Comparison of ENCODE assay signal across 8 cellular contexts in the genomic region with DNA sequence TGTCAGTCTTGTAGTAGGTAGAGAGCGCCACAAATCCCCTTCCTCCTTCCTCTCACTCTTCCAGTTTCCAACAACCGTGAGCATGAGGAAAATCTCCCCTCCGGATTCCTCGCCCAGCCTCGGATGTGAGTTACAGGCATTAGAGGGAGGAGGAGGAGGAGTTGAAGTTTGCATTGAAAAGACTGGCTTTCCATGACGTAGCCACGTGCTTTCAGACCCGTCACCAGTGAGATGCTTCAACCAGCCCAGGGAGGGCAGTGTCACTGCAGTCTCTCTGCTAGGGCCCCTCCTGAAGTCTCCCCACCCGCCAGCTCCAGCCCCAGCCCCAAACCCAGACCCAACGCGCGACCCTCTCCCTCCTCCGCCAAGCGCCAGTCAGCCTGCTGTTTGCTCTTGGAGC. TPM values are rescaled to one million over a fixed set of nuclear protein-coding genes. Genes with fewer than 3 reads are reported as not detected.
DNase-seq lines count a peak whose midpoint lies in the region; ATAC-seq, FAIRE-seq and TF ChIP-seq lines count a peak whose summit lies in the region.

No MANE protein-coding gene starts in this region.

- no peaks in the 10 kb centered on the region for H3K36me3 ChIP-seq in CD8-positive, alpha-beta memory T cell (ENCODE audit: insufficient read depth, low read length)

- peaks cover 43 to 69% of the 10 kb centered on the region in 2 donors for H3K27me3 Mint-ChIP-seq in CD8-positive, alpha-beta memory T cell
- H3K27me3 Mint-ChIP-seq in activated CD8-positive, alpha-beta T cell treated with anti-CD3 and anti-CD28 coated beads, Interleukin-2, amount 10 ng/mL, durations not matched to agents 7 days and 5 days (ENCODE audit: low read depth): peaks cover 51% of the 10 kb centered on the region
- peaks cover 88% of the 10 kb centered on the region for H3K27me3 Mint-ChIP-seq in nephron progenitor cell (ENCODE audit: low read depth, poor library complexity)

- H3K4me3 Mint-ChIP-seq in CD8-positive, alpha-beta memory T cell: peak overlapping the region in 6 of 7 donors; percentile 21 to 63 (median 55)
- H3K4me3 Mint-ChIP-seq in activated CD8-positive, alpha-beta T cell treated with anti-CD3 and anti-CD28 coated beads, Interleukin-2, amount 10 ng/mL, durations not matched to agents 7 days and 5 days: peak overlapping the region; percentile 27
- H3K4me3 Mint-ChIP-seq in nephron progenitor cell: peak overlapping the region; percentile 83

- POLR2A ChIA-PET in CD8-positive, alpha-beta memory T cell (lab: Charles Lee): no interaction called here
- POLR2A ChIA-PET in activated CD8-positive, alpha-beta T cell treated with anti-CD3 and anti-CD28 coated beads, Interleukin-2, amount 10 ng/mL, durations not matched to agents 7 days and 5 days (lab: Charles Lee): no interaction called here

- H3K9me3 Mint-ChIP-seq in CD8-positive, alpha-beta memory T cell: no peaks in the 10 kb centered on the region
- H3K9me3 Mint-ChIP-seq in activated CD8-positive, alpha-beta T cell treated with anti-CD3 and anti-CD28 coated beads, Interleukin-2, amount 10 ng/mL, durations not matched to agents 7 days and 5 days (ENCODE audit: insufficient read depth): no peaks in the 10 kb centered on the region
- H3K9me3 Mint-ChIP-seq in nephron progenitor cell: no peaks in the 10 kb centered on the region

- H3K27me3 ChIP-seq in CD8-positive, alpha-beta memory T cell (ENCODE audit: insufficient read depth, low read length, poor library complexity, severe bottlenecking): peaks cover 39% of the 10 kb centered on the region

- H3K36me3 Mint-ChIP-seq in CD8-positive, alpha-beta memory T cell: peaks cover 0 to 1% (median 0%) of the 10 kb centered on the region in 3 donors
- no peaks in the 10 kb centered on the region for H3K36me3 Mint-ChIP-seq in activated CD8-positive, alpha-beta T cell treated with anti-CD3 and anti-CD28 coated beads, Interleukin-2, amount 10 ng/mL, durations not matched to agents 7 days and 5 days (ENCODE audit: low read depth)
- H3K36me3 Mint-ChIP-seq in nephron progenitor cell (ENCODE audit: low read depth): no peaks in the 10 kb centered on the region

- no peak overlapping the region for H3K4me3 ChIP-seq in CD8-positive, alpha-beta memory T cell (ENCODE audit: low read length)

- peak; percentile 60 for ATAC-seq in HG02798 (IDR thresholded peaks at IDR 0.05; ENCODE audit: poor library complexity, unreplicated experiment)
- ATAC-seq in activated CD8-positive, alpha-beta T cell treated with anti-CD3 and anti-CD28 coated beads, Interleukin-2, amount 10 ng/mL, durations not matched to agents 7 days and 5 days: peak; percentile 33

- H3K4me1 Mint-ChIP-seq in CD8-positive, alpha-beta memory T cell: peaks cover 25 to 31% (median 29%) of the 10 kb centered on the region in 3 donors
- H3K4me1 Mint-ChIP-seq in activated CD8-positive, alpha-beta T cell treated with anti-CD3 and anti-CD28 coated beads, Interleukin-2, amount 10 ng/mL, durations not matched to agents 7 days and 5 days (ENCODE audit: low read depth): peaks cover 26% of the 10 kb centered on the region
- peaks cover 26% of the 10 kb centered on the region for H3K4me1 Mint-ChIP-seq in nephron progenitor cell

- H3K27ac Mint-ChIP-seq in CD8-positive, alpha-beta memory T cell: peak overlapping the region in 1 of 8 donors; percentile 71
- no peak overlapping the region for H3K27ac Mint-ChIP-seq in activated CD8-positive, alpha-beta T cell treated with anti-CD3 and anti-CD28 coated beads, Interleukin-2, amount 10 ng/mL, durations not matched to agents 7 days and 5 days
- H3K27ac Mint-ChIP-seq in nephron progenitor cell: no peak overlapping the region

- no peak overlapping the region for H3K27ac ChIP-seq in CD8-positive, alpha-beta memory T cell (ENCODE audit: low read depth, low read length)

- H3K4me1 ChIP-seq in CD8-positive, alpha-beta memory T cell (ENCODE audit: insufficient read depth, low read length): peaks cover 22% of the 10 kb centered on the region

- TF ChIP-seq POLR2A in GM12891 (IDR thresholded peaks at IDR 0.05; ENCODE audit: low read depth, low read length): no peak

- CTCF ChIA-PET in CD8-positive, alpha-beta memory T cell (lab: Charles Lee): no interaction called here
- CTCF ChIA-PET in activated CD8-positive, alpha-beta T cell treated with anti-CD3 and anti-CD28 coated beads, Interleukin-2, amount 10 ng/mL, durations not matched to agents 7 days and 5 days (lab: Charles Lee): interaction anchor here (0.7 kb wide), 1 partner anchor 8 kb away, joined by 3 read pairs; no protein-coding TSS in a partner anchor

- FAIRE-seq in GM12891 (lab: Jason Lieb, UNC): no peak

- DNase-seq in CD8-positive, alpha-beta memory T cell: peak in 3 of 5 donors; percentile 1 to 61 (median 20)
- DNase-seq in activated CD8-positive, alpha-beta T cell treated with anti-CD3 and anti-CD28 coated beads, Interleukin-2, amount 10 ng/mL, durations not matched to agents 7 days and 5 days: peak; percentile 31
- DNase-seq in fibroblast of gingiva (ENCODE audit: low read depth) (peak; percentile 27), nephron progenitor cell (peak; percentile 53), NCI-H187 treated with DMSO at 0.1 percent for 48 hours (lab: John Stamatoyannopoulos, UW) (no peak), GM12891 (ENCODE audit: insufficient read length, low spot score) (no peak), DMS 273 (lab: John Stamatoyannopoulos, UW; ENCODE audit: unreplicated experiment) (no peak)

- H3K9me3 ChIP-seq in CD8-positive, alpha-beta memory T cell (ENCODE audit: low read length): no peaks in the 10 kb centered on the region

- no peak for TF ChIP-seq CTCF in nephron progenitor cell (IDR thresholded peaks at IDR 0.05)

TF ChIP-seq in GM12891, 5 proteins besides CTCF, POLR2A, EP300 and RAD21:
- TF ChIP-seq POLR2AphosphoS5 (IDR thresholded peaks at IDR 0.05; ENCODE audit: low read depth, low read length) (no peak), PAX5 (IDR thresholded peaks at IDR 0.05; ENCODE audit: insufficient read depth, low read length, severe bottlenecking) (no peak), POU2F2 (IDR thresholded peaks at IDR 0.05; ENCODE audit: low read depth, low read length) (no peak), SPI1 (IDR thresholded peaks at IDR 0.05; ENCODE audit: low read depth, low read length) (no peak), TAF1 (IDR thresholded peaks at IDR 0.05; ENCODE audit: low read depth, low read length) (no peak)

RNA-seq across cellular contexts. Expression of a gene that starts 0.4 kb away (rescaled TPM):
- total RNA-seq in CD8-positive, alpha-beta memory T cell: not detected
- polyA plus RNA-seq in CD8-positive, alpha-beta memory T cell: not detected
- not detected for total RNA-seq in activated CD8-positive, alpha-beta T cell treated with anti-CD3 and anti-CD28 coated beads, Interleukin-2, amount 10 ng/mL, durations not matched to agents 7 days and 5 days
- not detected for polyA plus RNA-seq in GM12891 (2012; ENCODE audit: low read depth, missing spikeins)

Comparison
In these comparisons a context has a peak if more than half of its experiments do, and no peak if none do; other contexts are left out.
1. DNase-seq: peak in CD8-positive, alpha-beta memory T cell (3 of 5), activated CD8-positive, alpha-beta T cell treated with anti-CD3 and anti-CD28 coated beads, Interleukin-2, amount 10 ng/mL, durations not matched to agents 7 days and 5 days (single experiment), fibroblast of gingiva (single experiment) and nephron progenitor cell (single experiment); none in NCI-H187 treated with DMSO at 0.1 percent for 48 hours (single experiment), GM12891 (single experiment) and DMS 273 (single experiment).
2. H3K4me3 Mint-ChIP-seq: peak in every context shown above with its lines; median percentile 83 in nephron progenitor cell; 55 in CD8-positive, alpha-beta memory T cell; 27 in activated CD8-positive, alpha-beta T cell treated with anti-CD3 and anti-CD28 coated beads, Interleukin-2, amount 10 ng/mL, durations not matched to agents 7 days and 5 days.